9 cellular contexts compared by ENCODE assay signal in genomic region chr4:26238782-26239647, GRCh38.
A peak's percentile ranks its signal among the peaks of the same experiment; 100 is the strongest.
DNase-seq lines count a peak whose midpoint lies in the region; ATAC-seq and TF ChIP-seq lines count a peak whose summit lies in the region.
"Had no signal": no experiment of that assay in that cellular context is flagged by ENCODE, and none has a peak within 500 bp of the region (broad histone marks: within the 10 kb centered on the region; RNA-seq: fewer than 3 reads in every experiment).

No MANE protein-coding gene starts in this region.

- no peaks in the 10 kb centered on the region for H3K36me3 Mint-ChIP-seq in brain
- no peaks in the 10 kb centered on the region for H3K36me3 Mint-ChIP-seq in activated T-cell treated with anti-CD3 and anti-CD28 coated beads, Interleukin-2, amount 50 U/mL, for 24 hours (ENCODE audit: low read depth)
- no peaks in the 10 kb centered on the region for H3K36me3 Mint-ChIP-seq in immature natural killer cell

- H3K27ac Mint-ChIP-seq in brain: peak overlapping the region; percentile 82 to 95 (median 92)
- H3K27ac Mint-ChIP-seq in activated T-cell treated with anti-CD3 and anti-CD28 coated beads, Interleukin-2, amount 50 U/mL, for 24 hours: no peak overlapping the region
- no peak overlapping the region for H3K27ac Mint-ChIP-seq in immature natural killer cell

- DNase-seq in AG08396 (ENCODE audit: low spot score): peak; percentile 21
- peak; percentile 78 for DNase-seq in NCI-H1436 treated with DMSO at 0.1 percent for 48 hours (lab: John Stamatoyannopoulos, UW)
- DNase-seq in medulla oblongata (ENCODE audit: extremely low spot score): peak; percentile 91
- no peak for DNase-seq in 8988T
- no peak for DNase-seq in activated T-cell treated with anti-CD3 and anti-CD28 coated beads, Interleukin-2, amount 50 U/mL, for 24 hours
- DNase-seq in immature natural killer cell: no peak
- DNase-seq: DND-41 had no signal

- no peak for TF ChIP-seq CTCF in brain (conservative IDR thresholded peaks at IDR 0.05)

- H3K4me3 Mint-ChIP-seq in brain: peak overlapping the region; percentile 64 to 75 (median 71)
- H3K4me3 Mint-ChIP-seq in activated T-cell treated with anti-CD3 and anti-CD28 coated beads, Interleukin-2, amount 50 U/mL, for 24 hours: no peak overlapping the region
- H3K4me3 Mint-ChIP-seq in immature natural killer cell: no peak overlapping the region

- H3K4me1 Mint-ChIP-seq in brain: peaks cover 44% of the 10 kb centered on the region
- H3K4me1 Mint-ChIP-seq in activated T-cell treated with anti-CD3 and anti-CD28 coated beads, Interleukin-2, amount 50 U/mL, for 24 hours (ENCODE audit: low read depth): peaks cover 11% of the 10 kb centered on the region
- H3K4me1 Mint-ChIP-seq in immature natural killer cell: no peaks in the 10 kb centered on the region

- H3K27me3 Mint-ChIP-seq in brain: peaks cover 3% of the 10 kb centered on the region
- no peaks in the 10 kb centered on the region for H3K27me3 Mint-ChIP-seq in activated T-cell treated with anti-CD3 and anti-CD28 coated beads, Interleukin-2, amount 50 U/mL, for 24 hours
- peaks cover 0 to 8% (median 2%) of the 10 kb centered on the region in 3 donors for H3K27me3 Mint-ChIP-seq in immature natural killer cell (ENCODE audit: low read depth in 3 of 3)

- no peaks in the 10 kb centered on the region for H3K9me3 Mint-ChIP-seq in brain
- no peaks in the 10 kb centered on the region for H3K9me3 Mint-ChIP-seq in activated T-cell treated with anti-CD3 and anti-CD28 coated beads, Interleukin-2, amount 50 U/mL, for 24 hours
- H3K9me3 Mint-ChIP-seq in immature natural killer cell: no peaks in the 10 kb centered on the region

- ATAC-seq in HG03196 (IDR thresholded peaks at IDR 0.05; ENCODE audit: unreplicated experiment): no peak

Comparison
In these comparisons a context has a peak if more than half of its experiments do, and no peak if none do; other contexts are left out.
1. DNase-seq: peak in AG08396 (single experiment), NCI-H1436 treated with DMSO at 0.1 percent for 48 hours (single experiment) and medulla oblongata (single experiment); none in 8988T (single experiment), activated T-cell treated with anti-CD3 and anti-CD28 coated beads, Interleukin-2, amount 50 U/mL, for 24 hours (single experiment) and immature natural killer cell (0 of 3).
2. H3K27ac Mint-ChIP-seq: peak in brain (5 of 5); none in activated T-cell treated with anti-CD3 and anti-CD28 coated beads, Interleukin-2, amount 50 U/mL, for 24 hours (single experiment) and immature natural killer cell (0 of 6).
3. H3K4me3 Mint-ChIP-seq: peak in brain (5 of 5); none in activated T-cell treated with anti-CD3 and anti-CD28 coated beads, Interleukin-2, amount 50 U/mL, for 24 hours (single experiment) and immature natural killer cell (0 of 5).